Comparison of ENCODE assay signal across 17 cellular contexts in the genomic region with DNA sequence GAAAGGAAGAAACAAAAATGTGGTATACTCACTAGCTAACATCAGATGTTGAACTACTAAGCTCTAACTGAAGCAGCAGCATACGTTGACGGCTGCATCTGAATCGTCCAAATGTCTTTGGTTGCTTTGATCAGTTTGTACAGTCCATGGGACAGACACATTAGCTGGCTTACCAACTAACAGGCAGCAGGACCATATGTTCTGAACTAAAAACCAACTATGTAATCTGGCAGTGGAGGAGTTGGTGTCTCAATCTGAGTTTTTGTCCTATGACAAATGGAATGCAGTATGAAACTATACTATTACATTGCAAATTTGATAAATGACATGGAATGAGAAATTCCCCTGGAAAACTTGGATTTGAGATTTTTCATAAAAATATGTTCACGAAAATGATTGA.
"Had no signal": no experiment of that assay in that cellular context is flagged by ENCODE, and none has a peak within 500 bp of the region (broad histone marks: within the 10 kb centered on the region; RNA-seq: fewer than 3 reads in every experiment).

No MANE protein-coding gene starts in this region.

- DNase-seq: activated CD4-positive, alpha-beta T cell treated with anti-CD3 and anti-CD28 coated beads for 1 hour; activated CD4-positive, alpha-beta T cell treated with anti-CD3 and anti-CD28 coated beads, Interleukin-2, amount 50 U/mL, for 48 hours; activated CD8-positive, alpha-beta memory T cell treated with anti-CD3 and anti-CD28 coated beads, Interleukin-2, amount 10 ng/mL, durations not matched to agents 7 days and 5 days; activated effector memory CD4-positive, alpha-beta T cell treated with anti-CD3 and anti-CD28 coated beads, Interleukin-2, amount 50 U/mL, for 16 hours; activated T-cell treated with anti-CD3 and anti-CD28 coated beads, Interleukin-2, amount 50 U/mL, for 4 hours; hypothalamus; left cardiac atrium; lower lobe of right lung; midbrain; posterior cingulate gyrus; right cardiac atrium; substantia nigra; T-helper 9 cell; transverse colon had no signal

- ATAC-seq: activated CD8-positive, alpha-beta memory T cell treated with anti-CD3 and anti-CD28 coated beads, Interleukin-2, amount 10 ng/mL, durations not matched to agents 7 days and 5 days; activated naive CD4-positive, alpha-beta T cell treated with anti-CD3 and anti-CD28 coated beads, Interleukin-2, amount 50 U/mL, for 72 hours; activated T-cell treated with anti-CD3 and anti-CD28 coated beads, Interleukin-2, amount 50 U/mL, for 4 hours; esophagus mucosa; left cardiac atrium; lower lobe of right lung; right cardiac atrium; stimulated activated memory B cell treated with anti-CD40 and anti-IgM and Interleukin-4, amounts not matched to agents 10 μg/mL and 1 μg/mL and 100 μg/mL, for 72 hours had no signal

- H3K4me3 ChIP-seq: lower lobe of right lung, transverse colon had no signal
